14 cellular contexts compared by ENCODE assay signal in genomic region chr1:112788561-112788960, GRCh38.
DNase-seq lines count a peak whose midpoint lies in the region; ATAC-seq and TF ChIP-seq lines count a peak whose summit lies in the region.
"Had no signal": no experiment of that assay in that cellular context is flagged by ENCODE, and none has a peak within 500 bp of the region (broad histone marks: within the 10 kb centered on the region; RNA-seq: fewer than 3 reads in every experiment).

No MANE protein-coding gene starts in this region.

- H2AFZ ChIP-seq in IMR-90 (replicated peaks; ENCODE audit: low read length, poor library complexity) (no peak overlapping the region), hepatocyte (no peak overlapping the region)

- no peak for TF ChIP-seq POLR2A in IMR-90 (IDR thresholded peaks at IDR 0.05; ENCODE audit: low read depth, low read length)

- H3K9me2 ChIP-seq in hepatocyte (replicated peaks; ENCODE audit: insufficient read depth), result no peaks in the 10 kb centered on the region

- in situ Hi-C loops in IMR-90 (cut with MboI; ENCODE audit: low sequenced_read_pairs), result no loop called here

- H4K8ac ChIP-seq in IMR-90 (ENCODE audit: low read depth in 2 of 2, low read length in 2 of 2), result no peak overlapping the region

- no peak overlapping the region for H2BK20ac ChIP-seq in IMR-90 (ENCODE audit: low read depth, low read length)

- POLR2A ChIA-PET in IMR-90 (lab: Charles Lee; ENCODE audit: unreplicated experiment), result interaction anchor here (0.6 kb wide), 1 partner anchor 381 kb away, joined by 14 read pairs; no protein-coding TSS in a partner anchor

- H3K36me3 ChIP-seq in IMR-90 (ENCODE audit: control insufficient read depth, insufficient read depth, low read length) (no peaks in the 10 kb centered on the region), hepatocyte (replicated peaks; ENCODE audit: insufficient read depth, low read depth) (no peaks in the 10 kb centered on the region)
- H3K36me3 ChIP-seq: SJSA1 had no signal

- H3K9me1 ChIP-seq in IMR-90 (ENCODE audit: insufficient read depth, low read length), result no peaks in the 10 kb centered on the region

- H2BK15ac ChIP-seq in IMR-90 (ENCODE audit: low read depth, low read length), result no peak overlapping the region

- DNase-seq in EH (ENCODE audit: low read depth), result peak; percentile 13
- peak; percentile 72 for DNase-seq in IMR-90
- peak; percentile 30 for DNase-seq in hepatocyte (ENCODE audit: low spot score)
- DNase-seq in stimulated activated CD4-positive, alpha-beta T cell treated with anti-CD3 and anti-CD28 coated beads, Interleukin-4, amount 100 ng/mL, for 24 hours, result no peak
- DNase-seq in HPDE6-E6E7 (ENCODE audit: extremely low spot score), result no peak
- DNase-seq in NCI-H2081 treated with DMSO at 0.1 percent for 48 hours (lab: John Stamatoyannopoulos, UW), result no peak
- DNase-seq in stimulated activated CD4-positive, alpha-beta T cell treated with anti-CD3 and anti-CD28 coated beads, Interleukin-1b, Interleukin-23, amount 100 ng/mL, for 48 hours, result no peak
- DNase-seq: COR-L47, H9, MV-4-11, NCI-H1417 treated with DMSO at 0.1 percent for 48 hours, NCI-H2029 treated with DMSO at 0.1 percent for 48 hours had no signal

- H3K14ac ChIP-seq in IMR-90 (replicated peaks; ENCODE audit: low read depth, low read length), result no peak overlapping the region

- H3K27ac ChIP-seq in IMR-90 (ENCODE audit: insufficient read depth, low read length), result no peak overlapping the region
- H3K27ac ChIP-seq in hepatocyte, result no peak overlapping the region
- H3K27ac ChIP-seq: SJSA1 had no signal

- no TSS peak for BruUV-seq in IMR-90 (replicated peaks; lab: Mats Ljungman, UMichigan)

- H3K4ac ChIP-seq in IMR-90 (ENCODE audit: low read depth, low read length), result no peak overlapping the region

- CTCF ChIA-PET in IMR-90 (lab: Yijun Ruan, JAX), result interaction anchor here (1.4 kb wide), 1 partner anchor 15 kb away, joined by 3 read pairs; no protein-coding TSS in a partner anchor

- H4K20me1 ChIP-seq in IMR-90 (ENCODE audit: insufficient read depth, low read length) (no peaks in the 10 kb centered on the region), hepatocyte (ENCODE audit: insufficient read depth, poor library complexity, severe bottlenecking) (no peaks in the 10 kb centered on the region)

- TF ChIP-seq CTCF in IMR-90 (conservative IDR thresholded peaks at IDR 0.05; ENCODE audit: low read depth, low read length) (no peak), hepatocyte (IDR thresholded peaks at IDR 0.05; ENCODE audit: poor library complexity) (no peak)

- no peak overlapping the region for H2AK5ac ChIP-seq in IMR-90 (ENCODE audit: low read depth, low read length)

- H3K23ac ChIP-seq in IMR-90 (ENCODE audit: low read depth, low read length), result no peak overlapping the region

- H2BK120ac ChIP-seq in IMR-90 (ENCODE audit: low read depth, low read length), result no peak overlapping the region

- H2BK5ac ChIP-seq in IMR-90 (ENCODE audit: low read depth, low read length, poor library complexity, severe bottlenecking), result no peak overlapping the region

- no peak overlapping the region for H4K5ac ChIP-seq in IMR-90 (ENCODE audit: low read depth, low read length)

- no peak overlapping the region for H3K9ac ChIP-seq in IMR-90 (ENCODE audit: low read depth, low read length)

- no peaks in the 10 kb centered on the region for H3K79me2 ChIP-seq in hepatocyte

- no peak overlapping the region for H2AK9ac ChIP-seq in IMR-90 (replicated peaks; ENCODE audit: low read depth, low read length, poor library complexity)

- H3K4me1 ChIP-seq in IMR-90 (ENCODE audit: control insufficient read depth, insufficient read depth, low read length) (no peaks in the 10 kb centered on the region), hepatocyte (ENCODE audit: insufficient read depth) (peaks cover 9% of the 10 kb centered on the region)

- dilution Hi-C loops in IMR-90 (cut with HindIII; ENCODE audit: low sequenced_read_pairs, unreplicated experiment), result no loop called here

- no peak for TF ChIP-seq RAD21 in IMR-90 (IDR thresholded peaks at IDR 0.05; ENCODE audit: low read length)

- peaks cover 2% of the 10 kb centered on the region for H3K27me3 ChIP-seq in IMR-90 (ENCODE audit: control insufficient read depth, insufficient read depth, low read length)
- no peaks in the 10 kb centered on the region for H3K27me3 ChIP-seq in hepatocyte
- H3K27me3 ChIP-seq: SJSA1 had no signal

- H3K18ac ChIP-seq in IMR-90 (ENCODE audit: low read depth, low read length), result no peak overlapping the region

- peak; percentile 25; the same call in 1 of the 2 replicates for ATAC-seq in IMR-90 (ENCODE audit: low read depth)
- peak; percentile 8 for ATAC-seq in esophagus mucosa

- no peaks in the 10 kb centered on the region for H3K9me3 ChIP-seq in IMR-90 (ENCODE audit: control insufficient read depth, insufficient read depth, low read length)
- no peaks in the 10 kb centered on the region for H3K9me3 ChIP-seq in hepatocyte (ENCODE audit: low read depth)
- H3K9me3 ChIP-seq: SJSA1 had no signal

- H3K4me3 ChIP-seq in IMR-90 (ENCODE audit: insufficient read depth, low read depth, low read length) (no peak overlapping the region), hepatocyte (no peak overlapping the region)
- H3K4me3 ChIP-seq: SJSA1 had no signal

- H3K56ac ChIP-seq in IMR-90 (ENCODE audit: extremely low read depth, insufficient read depth, low read length), result no peak overlapping the region

- H4K91ac ChIP-seq in IMR-90 (ENCODE audit: insufficient read depth, low read depth, low read length), result no peak overlapping the region

- intact Hi-C loops in IMR-90 (cut with micrococcal nuclease), result no loop called here

- no peaks in the 10 kb centered on the region for H3K79me1 ChIP-seq in IMR-90 (ENCODE audit: low read depth in 1 of 2, low read length in 2 of 2)

- no peak overlapping the region for H3K4me2 ChIP-seq in IMR-90 (ENCODE audit: low read depth, low read length)
- no peak overlapping the region for H3K4me2 ChIP-seq in hepatocyte

TF ChIP-seq in IMR-90, 13 proteins besides CTCF, POLR2A, EP300 and RAD21:
- TF ChIP-seq ELK1 (IDR thresholded peaks at IDR 0.05; ENCODE audit: borderline replicate concordance, low read depth, low read length) (no peak), SMC3 (IDR thresholded peaks at IDR 0.05; ENCODE audit: low read depth, low read length) (no peak), MAZ (IDR thresholded peaks at IDR 0.05; ENCODE audit: borderline replicate concordance, low read depth, low read length) (no peak), CHD1 (IDR thresholded peaks at IDR 0.05; ENCODE audit: low read depth, low read length) (no peak), MXI1 (IDR thresholded peaks at IDR 0.05; ENCODE audit: borderline replicate concordance, low read depth, low read length) (no peak), RFX5 (IDR thresholded peaks at IDR 0.05; ENCODE audit: low read depth, low read length) (no peak), BHLHE40 (IDR thresholded peaks at IDR 0.05; ENCODE audit: low read depth, low read length) (no peak), USF2 (IDR thresholded peaks at IDR 0.05; ENCODE audit: low read depth, low read length) (no peak), MAFK (IDR thresholded peaks at IDR 0.05; ENCODE audit: low read depth, low read length) (no peak)

Comparison
In these comparisons a context has a peak if more than half of its experiments do, and no peak if none do; other contexts are left out.
1. DNase-seq: peak in EH (single experiment), IMR-90 (single experiment) and hepatocyte (single experiment); none in stimulated activated CD4-positive, alpha-beta T cell treated with anti-CD3 and anti-CD28 coated beads, Interleukin-4, amount 100 ng/mL, for 24 hours (single experiment), HPDE6-E6E7 (single experiment), NCI-H2081 treated with DMSO at 0.1 percent for 48 hours (single experiment) and stimulated activated CD4-positive, alpha-beta T cell treated with anti-CD3 and anti-CD28 coated beads, Interleukin-1b, Interleukin-23, amount 100 ng/mL, for 48 hours (single experiment).